Comparison of ENCODE assay signal across 9 cellular contexts in genomic region chr10:7408003-7408493, GRCh38. TPM values are rescaled to one million over a fixed set of nuclear protein-coding genes. Genes with fewer than 3 reads are reported as not detected.
A peak's percentile ranks its signal among the peaks of the same experiment; 100 is the strongest.
DNase-seq lines count a peak whose midpoint lies in the region; ATAC-seq, FAIRE-seq and TF ChIP-seq lines count a peak whose summit lies in the region.
"Had no signal": no experiment of that assay in that cellular context is flagged by ENCODE, and none has a peak within 500 bp of the region (broad histone marks: within the 10 kb centered on the region; RNA-seq: fewer than 3 reads in every experiment).

No MANE protein-coding gene starts in this region.

- H3K4me3 ChIP-seq in BE2C (ENCODE audit: low read depth, low read length) (peak overlapping the region; percentile 91), endothelial cell of umbilical vein (replicated peaks in 1 of 3; ENCODE audit: insufficient read depth in 1 of 3, low read depth in 1 of 3, low read length in 3 of 3) (peak overlapping the region; percentile 51 to 61 (median 58)), muscle layer of colon (ENCODE audit: low read depth in 1 of 2, low read length in 2 of 2) (peak overlapping the region; percentile 61 to 65), thoracic aorta (peak overlapping the region; percentile 85), WERI-Rb-1 (ENCODE audit: low read depth, low read length) (no peak overlapping the region)

- FAIRE-seq in endothelial cell of umbilical vein (lab: Jason Lieb, UNC), result no peak
- FAIRE-seq: endometrium had no signal

- TF ChIP-seq POLR2A in endothelial cell of umbilical vein (IDR thresholded peaks at IDR 0.05; ENCODE audit: low read depth, low read length), result no peak

- H3K27ac ChIP-seq in endothelial cell of umbilical vein (ENCODE audit: insufficient read depth, low read depth, low read length), result no peak overlapping the region
- no peak overlapping the region for H3K27ac ChIP-seq in muscle layer of colon (ENCODE audit: low read depth, low read length)
- H3K27ac ChIP-seq in thoracic aorta, result no peak overlapping the region
- no peak overlapping the region for H3K27ac ChIP-seq in WERI-Rb-1

- peaks cover 7% of the 10 kb centered on the region for H3K27me3 Mint-ChIP-seq in activated CD8-positive, alpha-beta T cell treated with anti-CD3 and anti-CD28 coated beads for 36 hours

- H3K4me1 Mint-ChIP-seq in activated CD8-positive, alpha-beta T cell treated with anti-CD3 and anti-CD28 coated beads for 36 hours (ENCODE audit: low read depth), result peaks cover 59% of the 10 kb centered on the region

- DNase-seq in BE2C (no peak), HEK293T (ENCODE audit: extremely low spot score) (no peak), endothelial cell of umbilical vein (ENCODE audit: low read depth, low spot score) (peak; percentile 12), thoracic aorta (ENCODE audit: low spot score) (no peak), amniotic stem cell (lab: John Stamatoyannopoulos, UW) (no peak), WERI-Rb-1 (no peak)
- peak; percentile 69 for DNase-seq in activated CD8-positive, alpha-beta T cell treated with anti-CD3 and anti-CD28 coated beads for 36 hours

- H3K9me1 ChIP-seq in endothelial cell of umbilical vein (replicated peaks; ENCODE audit: control insufficient read depth, extremely low read depth, insufficient read depth, low read length), result no peaks in the 10 kb centered on the region

- POLR2A ChIA-PET in HEK293T (lab: Yijun Ruan, JAX), result interaction anchor here (0.8 to 1.1 kb wide), 4 partner anchors 36 to 111 kb away, joined by 3 read pairs; no protein-coding TSS in a partner anchor
- POLR2A ChIA-PET in activated CD8-positive, alpha-beta T cell treated with anti-CD3 and anti-CD28 coated beads for 36 hours (lab: Charles Lee), result interaction anchor here (0.7 to 2.6 kb wide), 7 partner anchors 10 to 255 kb away, joined by 3 to 6 read pairs (median 5); no protein-coding TSS in a partner anchor
- POLR2A ChIA-PET in endothelial cell of umbilical vein (lab: Charles Lee), result no interaction called here

- CTCF ChIA-PET in HEK293T (lab: Yijun Ruan, JAX) (interaction anchor here (0.7 to 1.7 kb wide), 2 partner anchors 49 to 107 kb away, joined by 3 to 7 read pairs; no protein-coding TSS in a partner anchor), endothelial cell of umbilical vein (lab: Charles Lee) (interaction anchor here (1.0 to 1.2 kb wide), 2 partner anchors 16 to 738 kb away, joined by 3 to 7 read pairs; no protein-coding TSS in a partner anchor)
- CTCF ChIA-PET in activated CD8-positive, alpha-beta T cell treated with anti-CD3 and anti-CD28 coated beads for 36 hours (lab: Charles Lee), result interaction anchor here (0.6 to 5.2 kb wide), 6 partner anchors 89 to 488 kb away, joined by 3 to 52 read pairs (median 5); no protein-coding TSS in a partner anchor

- peaks cover 16% of the 10 kb centered on the region for H3K27me3 ChIP-seq in BE2C
- peaks cover 41 to 56% of the 10 kb centered on the region in 2 experiments for H3K27me3 ChIP-seq in endothelial cell of umbilical vein (ENCODE audit: control insufficient read depth in 2 of 2, insufficient read depth in 2 of 2, low read length in 2 of 2)
- H3K27me3 ChIP-seq in muscle layer of colon (ENCODE audit: control insufficient read depth in 1 of 2, insufficient read depth in 2 of 2, low read length in 2 of 2), result peaks cover 26 to 60% of the 10 kb centered on the region in 2 donors
- H3K27me3 ChIP-seq in thoracic aorta (replicated peaks; ENCODE audit: insufficient read depth), result no peaks in the 10 kb centered on the region
- peaks cover 26% of the 10 kb centered on the region for H3K27me3 ChIP-seq in WERI-Rb-1 (ENCODE audit: insufficient read depth, low read depth, severe bottlenecking)

- H3K9me3 Mint-ChIP-seq in activated CD8-positive, alpha-beta T cell treated with anti-CD3 and anti-CD28 coated beads for 36 hours, result no peaks in the 10 kb centered on the region

- peaks cover 23% of the 10 kb centered on the region for H3K36me3 Mint-ChIP-seq in activated CD8-positive, alpha-beta T cell treated with anti-CD3 and anti-CD28 coated beads for 36 hours (ENCODE audit: low read depth)

- H3K9ac ChIP-seq in endothelial cell of umbilical vein (replicated peaks; ENCODE audit: extremely low read depth, insufficient read depth, low read length) (no peak overlapping the region), muscle layer of colon (ENCODE audit: low read length) (no peak overlapping the region)

- dilution Hi-C loops in endothelial cell of umbilical vein (cut with MboI; ENCODE audit: extremely low pct_ligation_motif_present, low sequenced_read_pairs), result no loop called here

- H3K4me3 Mint-ChIP-seq in activated CD8-positive, alpha-beta T cell treated with anti-CD3 and anti-CD28 coated beads for 36 hours, result peak overlapping the region; percentile 95

- peak overlapping the region; percentile 87 for H2AFZ ChIP-seq in endothelial cell of umbilical vein (ENCODE audit: low read depth, low read length)

- TF ChIP-seq CTCF in BE2C (IDR thresholded peaks at IDR 0.05; ENCODE audit: low read depth, low read length), result no peak
- no peak for TF ChIP-seq CTCF in activated CD8-positive, alpha-beta T cell treated with anti-CD3 and anti-CD28 coated beads for 36 hours (IDR thresholded peaks at IDR 0.05)
- TF ChIP-seq CTCF in endothelial cell of umbilical vein (IDR thresholded peaks at IDR 0.05; ENCODE audit: extremely low read depth in 1 of 2, insufficient read depth in 1 of 2, low read depth in 1 of 2, low read length in 2 of 2), result no peak
- no peak for TF ChIP-seq CTCF in thoracic aorta (IDR thresholded peaks at IDR 0.05)
- no peak for TF ChIP-seq CTCF in WERI-Rb-1 (IDR thresholded peaks at IDR 0.05; ENCODE audit: low read depth, low read length)

- no peaks in the 10 kb centered on the region for H4K20me1 ChIP-seq in endothelial cell of umbilical vein (replicated peaks; ENCODE audit: control insufficient read depth, extremely low read depth, insufficient read depth, low read length)

- intact Hi-C loops in activated CD8-positive, alpha-beta T cell treated with anti-CD3 and anti-CD28 coated beads for 36 hours (cut with micrococcal nuclease), result loop anchor here (2.0 to 5.0 kb wide), 2 partner anchors 151 to 489 kb away; no protein-coding TSS in a partner anchor
- intact Hi-C loops in endothelial cell of umbilical vein (cut with micrococcal nuclease), result loop anchor here (1.0 to 5.0 kb wide), 4 partner anchors 148 to 826 kb away; partner anchors contain the start of gene PRKCQ

- H3K79me2 ChIP-seq in endothelial cell of umbilical vein (ENCODE audit: control insufficient read depth, insufficient read depth, low read length), result no peaks in the 10 kb centered on the region

- ATAC-seq in activated CD8-positive, alpha-beta T cell treated with anti-CD3 and anti-CD28 coated beads for 36 hours, result no peak
- ATAC-seq in thoracic aorta (ENCODE audit: insufficient number of reproducible peaks, low FRiP score, low read depth), result no peak

- no peaks in the 10 kb centered on the region; the same call in 1 of the 2 replicates for H3K4me1 ChIP-seq in BE2C
- peaks cover 26% of the 10 kb centered on the region for H3K4me1 ChIP-seq in endothelial cell of umbilical vein (ENCODE audit: control insufficient read depth, extremely low read depth, insufficient read depth, low read length)
- H3K4me1 ChIP-seq in muscle layer of colon (ENCODE audit: insufficient read depth, low read length), result peaks cover 18% of the 10 kb centered on the region
- peaks cover 0 to 37% of the 10 kb centered on the region in 2 donors for H3K4me1 ChIP-seq in thoracic aorta (ENCODE audit: control insufficient read depth in 1 of 2, low read depth in 2 of 2)

- H3K36me3 ChIP-seq in BE2C, result no peaks in the 10 kb centered on the region
- no peaks in the 10 kb centered on the region for H3K36me3 ChIP-seq in endothelial cell of umbilical vein (ENCODE audit: control insufficient read depth in 2 of 2, extremely low read depth in 1 of 2, insufficient read depth in 2 of 2, low read length in 2 of 2)
- H3K36me3 ChIP-seq in muscle layer of colon (ENCODE audit: insufficient read depth, low read length), result no peaks in the 10 kb centered on the region
- no peaks in the 10 kb centered on the region for H3K36me3 ChIP-seq in thoracic aorta
- H3K36me3 ChIP-seq in WERI-Rb-1, result no peaks in the 10 kb centered on the region

- H3K4me2 ChIP-seq in endothelial cell of umbilical vein (ENCODE audit: insufficient read depth, low read length), result peak overlapping the region; percentile 52

- BruUV-seq in endothelial cell of umbilical vein (replicated peaks; lab: Mats Ljungman, UMichigan), result no TSS peak

- peak overlapping the region; percentile 74 for H3K27ac Mint-ChIP-seq in activated CD8-positive, alpha-beta T cell treated with anti-CD3 and anti-CD28 coated beads for 36 hours

- H3K9me3 ChIP-seq in BE2C, result no peaks in the 10 kb centered on the region
- H3K9me3 ChIP-seq in endothelial cell of umbilical vein (replicated peaks; ENCODE audit: control insufficient read depth, insufficient read depth, low read length), result no peaks in the 10 kb centered on the region
- no peaks in the 10 kb centered on the region for H3K9me3 ChIP-seq in muscle layer of colon (ENCODE audit: low read length)
- no peaks in the 10 kb centered on the region for H3K9me3 ChIP-seq in thoracic aorta
- no peaks in the 10 kb centered on the region for H3K9me3 ChIP-seq in WERI-Rb-1 (ENCODE audit: severe bottlenecking)

TF ChIP-seq in HEK293T, 16 proteins besides CTCF, POLR2A, EP300 and RAD21:
- TF ChIP-seq ARNT (IDR thresholded peaks at IDR 0.05), result no peak
- TF ChIP-seq FOXK2 (IDR thresholded peaks at IDR 0.05), result no peak
- no peak for TF ChIP-seq BHLHE40 (IDR thresholded peaks at IDR 0.05; ENCODE audit: borderline replicate concordance)
- TF ChIP-seq L3MBTL2 (conservative IDR thresholded peaks at IDR 0.05), result peak; percentile 63; the same call in 1 of the 2 replicates

TF ChIP-seq in endothelial cell of umbilical vein, 7 proteins besides CTCF, POLR2A, EP300 and RAD21 (continues in another document):
- peak; percentile 14 for TF ChIP-seq MAX (IDR thresholded peaks at IDR 0.05; ENCODE audit: insufficient read depth, insufficient read length)
- no peak for TF ChIP-seq GATA2 (IDR thresholded peaks at IDR 0.05; ENCODE audit: insufficient read depth, insufficient read length, low read depth, low read length)

RNA-seq across cellular contexts. Expression of gene SFMBT2, which starts 2.8 kb away (rescaled TPM):
- polyA plus RNA-seq in BE2C (2012; ENCODE audit: insufficient read depth, insufficient read length, low read depth), result 14.7 TPM
- 10 to 100 TPM; 23.8 to 27.6 TPM for total RNA-seq in activated CD8-positive, alpha-beta T cell treated with anti-CD3 and anti-CD28 coated beads for 36 hours
- total RNA-seq in endothelial cell of umbilical vein (0.44 and 0.64 TPM in 2 replicates), thoracic aorta (1 to 10 TPM; 8.5 to 9.0 TPM)
- 0.08 and 0.14 TPM in 2 replicates for polyA plus RNA-seq in endothelial cell of umbilical vein
- 0.08 TPM in 2 replicates for polyA plus RNA-seq in endothelial cell of umbilical vein (2011; cell fraction: cytosol; rRNA removed)
- 0.47 and 0.56 TPM in 2 replicates for polyA plus RNA-seq in endothelial cell of umbilical vein (2011; cell fraction: nucleus; rRNA removed)
- 0.16 and 0.20 TPM in 2 replicates for polyA plus RNA-seq in endothelial cell of umbilical vein (2012)
- polyA minus RNA-seq in endothelial cell of umbilical vein, result 0.74 and 1.6 TPM in 2 replicates
- 12.3 TPM for polyA minus RNA-seq in endothelial cell of umbilical vein (2011; cell fraction: cytosol; rRNA and poly(A)+ RNA removed)
- 1.3 and 1.6 TPM in 2 replicates for polyA minus RNA-seq in endothelial cell of umbilical vein (2011; cell fraction: nucleus; rRNA and poly(A)+ RNA removed)

Comparison
In these comparisons a context has a peak if more than half of its experiments do, and no peak if none do; other contexts are left out.
1. DNase-seq: peak in activated CD8-positive, alpha-beta T cell treated with anti-CD3 and anti-CD28 coated beads for 36 hours (single experiment) and endothelial cell of umbilical vein (single experiment); none in BE2C (single experiment), HEK293T (single experiment), thoracic aorta (single experiment), amniotic stem cell (single experiment) and WERI-Rb-1 (single experiment).